ENCODE assay signal across 6 cellular contexts in the genomic region with DNA sequence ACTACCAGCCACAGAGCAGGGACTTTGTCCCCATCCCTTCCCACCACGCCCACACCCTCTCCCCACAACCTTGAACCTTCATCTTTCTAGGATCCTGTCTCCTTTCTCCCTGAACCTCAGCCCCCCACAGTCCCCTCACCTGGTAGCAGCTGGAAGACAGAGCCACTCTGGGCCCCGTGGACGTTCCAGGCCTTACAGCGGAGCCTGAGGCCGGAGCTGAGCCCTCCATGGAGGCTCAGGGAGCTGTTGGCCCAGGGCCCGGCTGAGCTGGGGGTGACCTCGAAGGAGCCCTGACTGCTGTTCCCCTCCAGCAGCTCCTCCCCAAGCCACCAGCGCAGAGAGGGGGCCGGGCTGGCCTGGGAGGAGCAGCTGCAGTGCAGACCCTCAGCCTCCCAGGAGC. TPM values are rescaled to one million over a fixed set of nuclear protein-coding genes. Genes with fewer than 3 reads are reported as not detected.
"Had no signal": no experiment of that assay in that cellular context is flagged by ENCODE, and none has a peak within 500 bp of the region (broad histone marks: within the 10 kb centered on the region; RNA-seq: fewer than 3 reads in every experiment).

No MANE protein-coding gene starts in this region.

RNA-seq across cellular contexts. Expression of a gene that starts 2.8 kb away (rescaled TPM):
- total RNA-seq: dermis blood vessel endothelial cell, endothelial cell of umbilical vein, epithelial cell of proximal tubule, fibroblast of lung, foreskin keratinocyte, pulmonary artery endothelial cell had no signal
